ENCODE assay signal across 8 cellular contexts in the genomic region with DNA sequence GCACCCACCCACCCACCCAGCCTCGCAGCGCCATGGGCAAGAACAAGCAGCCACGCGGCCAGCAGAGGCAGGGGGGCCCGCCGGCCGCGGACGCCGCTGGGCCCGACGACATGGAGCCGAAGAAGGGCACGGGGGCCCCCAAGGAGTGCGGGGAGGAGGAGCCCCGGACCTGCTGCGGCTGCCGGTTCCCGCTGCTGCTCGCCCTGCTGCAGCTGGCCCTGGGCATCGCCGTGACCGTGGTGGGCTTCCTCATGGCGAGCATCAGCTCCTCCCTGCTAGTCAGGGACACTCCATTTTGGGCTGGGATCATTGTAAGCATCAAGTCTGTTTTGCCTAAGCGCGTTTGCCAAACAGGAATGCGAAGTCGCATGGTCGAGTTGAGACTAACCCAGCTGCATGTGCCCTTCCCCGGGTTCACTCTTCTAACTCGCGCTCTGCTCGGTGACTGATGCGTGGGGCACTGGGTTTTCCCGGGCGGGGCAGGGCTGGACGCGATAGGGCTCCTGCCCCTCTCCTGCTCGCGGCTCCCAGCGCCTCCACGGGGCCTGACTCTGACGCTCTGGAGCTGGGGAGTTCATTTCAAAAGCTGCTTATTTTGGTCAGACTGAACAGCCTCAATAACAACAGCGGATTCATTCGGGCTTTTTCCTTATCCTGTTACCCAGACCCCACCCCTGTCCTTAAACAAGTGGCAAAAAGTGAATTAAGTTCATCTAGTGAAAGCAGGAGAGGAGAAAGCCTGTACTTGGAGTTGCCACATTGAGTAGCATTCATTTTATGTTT. TPM values are rescaled to one million over a fixed set of nuclear protein-coding genes. Genes with fewer than 3 reads are reported as not detected.
DNase-seq lines count a peak whose midpoint lies in the region; ATAC-seq and TF ChIP-seq lines count a peak whose summit lies in the region.

No MANE protein-coding gene starts in this region.

- no peaks in the 10 kb centered on the region for H3K36me3 Mint-ChIP-seq in activated CD8-positive, alpha-beta T cell treated with anti-CD3 and anti-CD28 coated beads, Interleukin-2, amount 10 ng/mL, durations not matched to agents 7 days and 5 days (ENCODE audit: low read depth)
- no peaks in the 10 kb centered on the region for H3K36me3 Mint-ChIP-seq in natural killer cell

- POLR2A ChIA-PET in activated CD8-positive, alpha-beta T cell treated with anti-CD3 and anti-CD28 coated beads, Interleukin-2, amount 10 ng/mL, durations not matched to agents 7 days and 5 days (lab: Charles Lee) = no interaction called here

- TF ChIP-seq CTCF in natural killer cell (IDR thresholded peaks at IDR 0.05) = no peak

- DNase-seq in NCI-H82 (lab: John Stamatoyannopoulos, UW) = peak; percentile 51
- no peak for DNase-seq in NCI-H82 treated with DMSO at 0.1 percent for 48 hours (lab: John Stamatoyannopoulos, UW; ENCODE audit: unreplicated experiment)
- DNase-seq in activated CD8-positive, alpha-beta T cell treated with anti-CD3 and anti-CD28 coated beads, Interleukin-2, amount 10 ng/mL, durations not matched to agents 7 days and 5 days = no peak
- peak; percentile 9 for DNase-seq in germinal center (ENCODE audit: low spot score)
- DNase-seq in natural killer cell = no peak
- DNase-seq in SKM-1 treated with dmso at 0.1 percent for 144 hours (lab: John Stamatoyannopoulos, UW; ENCODE audit: unreplicated experiment) = no peak

- CTCF ChIA-PET in activated CD8-positive, alpha-beta T cell treated with anti-CD3 and anti-CD28 coated beads, Interleukin-2, amount 10 ng/mL, durations not matched to agents 7 days and 5 days (lab: Charles Lee) = no interaction called here

- intact Hi-C loops in natural killer cell (cut with micrococcal nuclease) = no loop called here

- H3K27me3 Mint-ChIP-seq in activated CD8-positive, alpha-beta T cell treated with anti-CD3 and anti-CD28 coated beads, Interleukin-2, amount 10 ng/mL, durations not matched to agents 7 days and 5 days (ENCODE audit: low read depth) = peaks cover 65% of the 10 kb centered on the region
- H3K27me3 Mint-ChIP-seq in natural killer cell (ENCODE audit: low read depth in 2 of 2) = peaks cover 21 to 57% of the 10 kb centered on the region in 2 donors

- H3K4me1 Mint-ChIP-seq in activated CD8-positive, alpha-beta T cell treated with anti-CD3 and anti-CD28 coated beads, Interleukin-2, amount 10 ng/mL, durations not matched to agents 7 days and 5 days (ENCODE audit: low read depth) = peaks cover 8% of the 10 kb centered on the region
- no peaks in the 10 kb centered on the region for H3K4me1 Mint-ChIP-seq in natural killer cell

- H3K4me3 Mint-ChIP-seq in activated CD8-positive, alpha-beta T cell treated with anti-CD3 and anti-CD28 coated beads, Interleukin-2, amount 10 ng/mL, durations not matched to agents 7 days and 5 days = peak overlapping the region; percentile 63
- peak overlapping the region; percentile 47 for H3K4me3 Mint-ChIP-seq in natural killer cell

- no peak overlapping the region for H3K27ac Mint-ChIP-seq in activated CD8-positive, alpha-beta T cell treated with anti-CD3 and anti-CD28 coated beads, Interleukin-2, amount 10 ng/mL, durations not matched to agents 7 days and 5 days
- H3K27ac Mint-ChIP-seq in natural killer cell = no peak overlapping the region

- peak; percentile 61 for ATAC-seq in HG03354 (IDR thresholded peaks at IDR 0.05; ENCODE audit: poor library complexity, severe bottlenecking, unreplicated experiment)
- peak; percentile 55 for ATAC-seq in activated CD8-positive, alpha-beta T cell treated with anti-CD3 and anti-CD28 coated beads, Interleukin-2, amount 10 ng/mL, durations not matched to agents 7 days and 5 days
- ATAC-seq in natural killer cell = no peak
- no peak for ATAC-seq in HG03095 (IDR thresholded peaks at IDR 0.05; ENCODE audit: unreplicated experiment)

- no peaks in the 10 kb centered on the region for H3K9me3 Mint-ChIP-seq in activated CD8-positive, alpha-beta T cell treated with anti-CD3 and anti-CD28 coated beads, Interleukin-2, amount 10 ng/mL, durations not matched to agents 7 days and 5 days (ENCODE audit: insufficient read depth)
- no peaks in the 10 kb centered on the region for H3K9me3 Mint-ChIP-seq in natural killer cell

RNA-seq across cellular contexts. Expression of gene SSPN, which starts 0.5 kb away (rescaled TPM):
- total RNA-seq in activated CD8-positive, alpha-beta T cell treated with anti-CD3 and anti-CD28 coated beads, Interleukin-2, amount 10 ng/mL, durations not matched to agents 7 days and 5 days = not detected
- total RNA-seq in natural killer cell = under 1 TPM in 1 of 3 donors, not detected in 2; 0.95 TPM

Comparison
In these comparisons a context has a peak if more than half of its experiments do, and no peak if none do; other contexts are left out.
1. DNase-seq: peak in NCI-H82 (single experiment) and germinal center (single experiment); none in NCI-H82 treated with DMSO at 0.1 percent for 48 hours (single experiment), activated CD8-positive, alpha-beta T cell treated with anti-CD3 and anti-CD28 coated beads, Interleukin-2, amount 10 ng/mL, durations not matched to agents 7 days and 5 days (single experiment), natural killer cell (single experiment) and SKM-1 treated with dmso at 0.1 percent for 144 hours (single experiment).
2. ATAC-seq: peak in HG03354 (single experiment) and activated CD8-positive, alpha-beta T cell treated with anti-CD3 and anti-CD28 coated beads, Interleukin-2, amount 10 ng/mL, durations not matched to agents 7 days and 5 days (single experiment); none in natural killer cell (0 of 3) and HG03095 (single experiment).